In genomic region chr6:13370623-13371022, GRCh38 we compare ENCODE assay signal across 18 cellular contexts.
"Had no signal": no experiment of that assay in that cellular context is flagged by ENCODE, and none has a peak within 500 bp of the region (broad histone marks: within the 10 kb centered on the region; RNA-seq: fewer than 3 reads in every experiment).

No MANE protein-coding gene starts in this region.

- H3K9me3 ChIP-seq: adrenal gland, ascending aorta, mucosa of descending colon, spleen, thyroid gland had no signal

- H3K27me3 ChIP-seq: adrenal gland, ascending aorta, brain microvascular endothelial cell, spleen, thyroid gland had no signal

- H3K36me3 ChIP-seq: adrenal gland, ascending aorta, brain microvascular endothelial cell, thyroid gland, WERI-Rb-1 had no signal

- H3K27ac ChIP-seq: adrenal gland, ascending aorta, brain microvascular endothelial cell, spleen, thyroid gland, WERI-Rb-1 had no signal

- H3K4me3 ChIP-seq: adrenal gland, ascending aorta, mucosa of descending colon, spleen, thyroid gland had no signal

- H3K4me1 ChIP-seq: adrenal gland, ascending aorta, thyroid gland had no signal

- ATAC-seq: activated CD8-positive, alpha-beta T cell treated with anti-CD3 and anti-CD28 coated beads, Interleukin-2, amount 10 ng/mL, durations not matched to agents 7 days and 5 days; left cardiac atrium; mucosa of descending colon had no signal

- DNase-seq: activated CD4-positive, alpha-beta T cell treated with anti-CD3 and anti-CD28 coated beads, Interleukin-2, amount 50 U/mL, for 1 hour; activated CD4-positive, CD25-positive, alpha-beta regulatory T cell treated with anti-CD3 and anti-CD28 coated beads, Interleukin-2, amount 50 U/mL, for 72 hours; activated CD8-positive, alpha-beta T cell treated with anti-CD3 and anti-CD28 coated beads, Interleukin-2, amount 10 ng/mL, durations not matched to agents 7 days and 5 days; activated gamma-delta T cell treated with Interleukin-2 at 50 U/mL for 16 hours; brain microvascular endothelial cell; central memory CD4-positive, alpha-beta T cell; endodermal cell; left cardiac atrium; mesenchymal stem cell; mucosa of descending colon; occipital lobe; spleen; stimulated activated CD4-positive, alpha-beta T cell treated with anti-CD3 and anti-CD28 coated beads, Interleukin-4, amount 100 ng/mL, for 1 hour; stimulated activated naive CD4-positive, alpha-beta T cell; thyroid gland; WERI-Rb-1 had no signal
